8 cellular contexts compared by ENCODE assay signal in genomic region chr22:39176067-39176621, GRCh38. TPM values are rescaled to one million over a fixed set of nuclear protein-coding genes. Genes with fewer than 3 reads are reported as not detected.
DNase-seq lines count a peak whose midpoint lies in the region; ATAC-seq and TF ChIP-seq lines count a peak whose summit lies in the region.

No MANE protein-coding gene starts in this region.

- ATAC-seq in mucosa of descending colon = peak; percentile 10
- no peak for ATAC-seq in activated CD8-positive, alpha-beta T cell treated with anti-CD3 and anti-CD28 coated beads, Interleukin-2, amount 10 ng/mL, durations not matched to agents 7 days and 5 days
- no peak for ATAC-seq in HG03196 (IDR thresholded peaks at IDR 0.05; ENCODE audit: unreplicated experiment)
- no peak for ATAC-seq in HG02981 (IDR thresholded peaks at IDR 0.05; ENCODE audit: unreplicated experiment)
- no peak for ATAC-seq in GM21360 (IDR thresholded peaks at IDR 0.05; ENCODE audit: unreplicated experiment)

- H3K4me1 Mint-ChIP-seq in activated CD8-positive, alpha-beta T cell treated with anti-CD3 and anti-CD28 coated beads, Interleukin-2, amount 10 ng/mL, durations not matched to agents 7 days and 5 days (ENCODE audit: low read depth) = peaks cover 58% of the 10 kb centered on the region

- H3K4me3 Mint-ChIP-seq in activated CD8-positive, alpha-beta T cell treated with anti-CD3 and anti-CD28 coated beads, Interleukin-2, amount 10 ng/mL, durations not matched to agents 7 days and 5 days = no peak overlapping the region

- intact Hi-C loops in mucosa of descending colon (cut with DNase I, micrococcal nuclease) = loop anchor here in 1 of 2 donors (10.0 kb wide), 1 partner anchor 139 kb away; the partner anchor contains the start of gene RPL3

- peak; percentile 55 for DNase-seq in activated effector memory CD4-positive, alpha-beta T cell treated with anti-CD3 and anti-CD28 coated beads, Interleukin-2, amount 50 U/mL, for 16 hours
- no peak for DNase-seq in activated effector memory CD4-positive, alpha-beta T cell treated with Interleukin-2 at 50 U/mL for 16 hours
- peak; percentile 60 for DNase-seq in epidermal melanocyte (ENCODE audit: insufficient read length, low spot score)
- peak in 1 of 3 donors; percentile 64 for DNase-seq in mucosa of descending colon
- no peak for DNase-seq in activated CD8-positive, alpha-beta T cell treated with anti-CD3 and anti-CD28 coated beads, Interleukin-2, amount 10 ng/mL, durations not matched to agents 7 days and 5 days

- POLR2A ChIA-PET in activated CD8-positive, alpha-beta T cell treated with anti-CD3 and anti-CD28 coated beads, Interleukin-2, amount 10 ng/mL, durations not matched to agents 7 days and 5 days (lab: Charles Lee) = interaction anchor here (1.2 to 3.8 kb wide), 2 partner anchors 142 kb away, joined by 8 to 36 read pairs; partner anchors contain the start of gene RPL3

- H3K36me3 Mint-ChIP-seq in activated CD8-positive, alpha-beta T cell treated with anti-CD3 and anti-CD28 coated beads, Interleukin-2, amount 10 ng/mL, durations not matched to agents 7 days and 5 days (ENCODE audit: low read depth) = no peaks in the 10 kb centered on the region

- no peaks in the 10 kb centered on the region for H3K36me3 ChIP-seq in mucosa of descending colon (ENCODE audit: low read depth)

- H3K27ac Mint-ChIP-seq in activated CD8-positive, alpha-beta T cell treated with anti-CD3 and anti-CD28 coated beads, Interleukin-2, amount 10 ng/mL, durations not matched to agents 7 days and 5 days = no peak overlapping the region

- no peaks in the 10 kb centered on the region for H3K9me3 ChIP-seq in mucosa of descending colon

- H3K27me3 Mint-ChIP-seq in activated CD8-positive, alpha-beta T cell treated with anti-CD3 and anti-CD28 coated beads, Interleukin-2, amount 10 ng/mL, durations not matched to agents 7 days and 5 days (ENCODE audit: low read depth) = no peaks in the 10 kb centered on the region

- CTCF ChIA-PET in activated CD8-positive, alpha-beta T cell treated with anti-CD3 and anti-CD28 coated beads, Interleukin-2, amount 10 ng/mL, durations not matched to agents 7 days and 5 days (lab: Charles Lee) = interaction anchor here (3.8 kb wide), 1 partner anchor 142 kb away, joined by 27 read pairs; the partner anchor contains the start of gene RPL3

- H3K9me3 Mint-ChIP-seq in activated CD8-positive, alpha-beta T cell treated with anti-CD3 and anti-CD28 coated beads, Interleukin-2, amount 10 ng/mL, durations not matched to agents 7 days and 5 days (ENCODE audit: insufficient read depth) = no peaks in the 10 kb centered on the region

- no peak for TF ChIP-seq CTCF in mucosa of descending colon (IDR thresholded peaks at IDR 0.05)

- H3K4me1 ChIP-seq in mucosa of descending colon (ENCODE audit: low read depth) = peaks cover 14% of the 10 kb centered on the region

- no peak overlapping the region for H3K4me3 ChIP-seq in mucosa of descending colon

RNA-seq across cellular contexts. Expression of gene CBX7, which starts 23.7 kb away (rescaled TPM):
- 100 to 1,000 TPM in 1 of 3 donors, 10 to 100 TPM in 2; 23.6 to 125 (median 29.2) TPM for total RNA-seq in mucosa of descending colon
- total RNA-seq in activated CD8-positive, alpha-beta T cell treated with anti-CD3 and anti-CD28 coated beads, Interleukin-2, amount 10 ng/mL, durations not matched to agents 7 days and 5 days = 1 to 10 TPM; 8.6 to 8.7 TPM

Comparison
In these comparisons a context has a peak if more than half of its experiments do, and no peak if none do; other contexts are left out.
1. DNase-seq: peak in activated effector memory CD4-positive, alpha-beta T cell treated with anti-CD3 and anti-CD28 coated beads, Interleukin-2, amount 50 U/mL, for 16 hours (single experiment) and epidermal melanocyte (single experiment); none in activated effector memory CD4-positive, alpha-beta T cell treated with Interleukin-2 at 50 U/mL for 16 hours (single experiment) and activated CD8-positive, alpha-beta T cell treated with anti-CD3 and anti-CD28 coated beads, Interleukin-2, amount 10 ng/mL, durations not matched to agents 7 days and 5 days (single experiment).